Comparison of ENCODE assay signal across 1 cellular context in genomic region chr12:12518464-12518845, GRCh38.
TF ChIP-seq lines count a peak whose summit lies in the region.

No MANE protein-coding gene starts in this region.

TF ChIP-seq in WTC11, 78 proteins besides CTCF, POLR2A, EP300 and RAD21 (continued from another document):
- TF ChIP-seq FOXP4 (CRISPR knock-in tag; IDR thresholded peaks at IDR 0.05) (no peak), RORB (CRISPR knock-in tag; IDR thresholded peaks at IDR 0.05) (no peak), SP1 (CRISPR knock-in tag; conservative IDR thresholded peaks at IDR 0.05) (no peak), ATF3 (CRISPR knock-in tag; conservative IDR thresholded peaks at IDR 0.05) (no peak), GABPB1 (CRISPR knock-in tag; IDR thresholded peaks at IDR 0.05) (no peak), EMX1 (CRISPR knock-in tag; IDR thresholded peaks at IDR 0.05) (no peak), CREB1 (CRISPR knock-in tag; IDR thresholded peaks at IDR 0.05) (no peak)
